Comparison of ENCODE assay signal across 8 cellular contexts in genomic region chr19:42401365-42402303, GRCh38. TPM values are rescaled to one million over a fixed set of nuclear protein-coding genes. Genes with fewer than 3 reads are reported as not detected.
DNase-seq lines count a peak whose midpoint lies in the region; ATAC-seq and TF ChIP-seq lines count a peak whose summit lies in the region.

No MANE protein-coding gene starts in this region.

- no peaks in the 10 kb centered on the region for H3K27me3 Mint-ChIP-seq in activated CD8-positive, alpha-beta T cell treated with anti-CD3 and anti-CD28 coated beads, Interleukin-2, amount 10 ng/mL, durations not matched to agents 7 days and 5 days (ENCODE audit: low read depth)

- H3K36me3 Mint-ChIP-seq in activated CD8-positive, alpha-beta T cell treated with anti-CD3 and anti-CD28 coated beads, Interleukin-2, amount 10 ng/mL, durations not matched to agents 7 days and 5 days (ENCODE audit: low read depth) = peaks cover 25% of the 10 kb centered on the region

- ATAC-seq in activated CD8-positive, alpha-beta T cell treated with anti-CD3 and anti-CD28 coated beads, Interleukin-2, amount 10 ng/mL, durations not matched to agents 7 days and 5 days = peak; percentile 54
- no peak for ATAC-seq in GM21619 (IDR thresholded peaks at IDR 0.05; ENCODE audit: unreplicated experiment)

- TF ChIP-seq CTCF in AG04449 (IDR thresholded peaks at IDR 0.05; ENCODE audit: insufficient read depth, low read length, missing control alignments) (peak; percentile 74), GM20000 (IDR thresholded peaks at IDR 0.05; ENCODE audit: extremely low read depth, missing control alignments) (peak; percentile 61)

- peak overlapping the region; percentile 63 for H3K27ac Mint-ChIP-seq in activated CD8-positive, alpha-beta T cell treated with anti-CD3 and anti-CD28 coated beads, Interleukin-2, amount 10 ng/mL, durations not matched to agents 7 days and 5 days

- no peaks in the 10 kb centered on the region for H3K9me3 Mint-ChIP-seq in activated CD8-positive, alpha-beta T cell treated with anti-CD3 and anti-CD28 coated beads, Interleukin-2, amount 10 ng/mL, durations not matched to agents 7 days and 5 days (ENCODE audit: insufficient read depth)

- peak overlapping the region; percentile 69 for H3K4me3 Mint-ChIP-seq in activated CD8-positive, alpha-beta T cell treated with anti-CD3 and anti-CD28 coated beads, Interleukin-2, amount 10 ng/mL, durations not matched to agents 7 days and 5 days

- H3K4me1 Mint-ChIP-seq in activated CD8-positive, alpha-beta T cell treated with anti-CD3 and anti-CD28 coated beads, Interleukin-2, amount 10 ng/mL, durations not matched to agents 7 days and 5 days (ENCODE audit: low read depth) = peaks cover 33% of the 10 kb centered on the region

- DNase-seq in AG04449 (ENCODE audit: low read depth, low spot score) (no peak), GM20000 (ENCODE audit: low spot score) (peak; percentile 80), NCI-H69 (lab: John Stamatoyannopoulos, UW) (peak; percentile 87), medulla oblongata (ENCODE audit: extremely low spot score) (peak; percentile 83)
- peak; percentile 78 for DNase-seq in activated CD8-positive, alpha-beta T cell treated with anti-CD3 and anti-CD28 coated beads, Interleukin-2, amount 10 ng/mL, durations not matched to agents 7 days and 5 days
- peak; percentile 77 for DNase-seq in effector CD4-positive, alpha-beta T cell
- peak in 2 of 3 experiments; percentile 53 to 75 for DNase-seq in stimulated activated CD4-positive, alpha-beta T cell treated with anti-CD3 and anti-CD28 coated beads, TNF-alpha, amount 100 ng/mL, for 24 hours (ENCODE audit: low read depth in 3 of 3)

- CTCF ChIA-PET in AG04449 (lab: Yijun Ruan, JAX) = interaction anchor here (0.8 to 3.7 kb wide), 26 partner anchors 10 to 323 kb away, joined by 3 to 34 read pairs (median 6); partner anchors contain the start of genes CIC and POU2F2
- CTCF ChIA-PET in activated CD8-positive, alpha-beta T cell treated with anti-CD3 and anti-CD28 coated beads, Interleukin-2, amount 10 ng/mL, durations not matched to agents 7 days and 5 days (lab: Charles Lee) = interaction anchor here (1.0 to 2.4 kb wide), 15 partner anchors 14 to 326 kb away, joined by 3 to 11 read pairs (median 4); partner anchors contain the start of gene ZNF574

- POLR2A ChIA-PET in AG04449 (lab: Yijun Ruan, JAX) = no interaction called here
- POLR2A ChIA-PET in activated CD8-positive, alpha-beta T cell treated with anti-CD3 and anti-CD28 coated beads, Interleukin-2, amount 10 ng/mL, durations not matched to agents 7 days and 5 days (lab: Charles Lee) = no interaction called here

- peak overlapping the region; percentile 61 for H3K4me3 ChIP-seq in AG04449 (ENCODE audit: low read depth, low read length)

RNA-seq across cellular contexts. Expression of gene CNFN, which starts 11.5 kb away (rescaled TPM):
- not detected for total RNA-seq in activated CD8-positive, alpha-beta T cell treated with anti-CD3 and anti-CD28 coated beads, Interleukin-2, amount 10 ng/mL, durations not matched to agents 7 days and 5 days

RNA-seq across cellular contexts. Expression of gene LIPE, which starts 25.6 kb away (rescaled TPM):
- 10 to 100 TPM; 33.4 to 34.6 TPM for total RNA-seq in activated CD8-positive, alpha-beta T cell treated with anti-CD3 and anti-CD28 coated beads, Interleukin-2, amount 10 ng/mL, durations not matched to agents 7 days and 5 days

RNA-seq across cellular contexts. Expression of gene CXCL17, which starts 41.1 kb away (rescaled TPM):
- total RNA-seq in activated CD8-positive, alpha-beta T cell treated with anti-CD3 and anti-CD28 coated beads, Interleukin-2, amount 10 ng/mL, durations not matched to agents 7 days and 5 days = not detected
